Comparison of ENCODE assay signal across 1 cellular context in the genomic region with DNA sequence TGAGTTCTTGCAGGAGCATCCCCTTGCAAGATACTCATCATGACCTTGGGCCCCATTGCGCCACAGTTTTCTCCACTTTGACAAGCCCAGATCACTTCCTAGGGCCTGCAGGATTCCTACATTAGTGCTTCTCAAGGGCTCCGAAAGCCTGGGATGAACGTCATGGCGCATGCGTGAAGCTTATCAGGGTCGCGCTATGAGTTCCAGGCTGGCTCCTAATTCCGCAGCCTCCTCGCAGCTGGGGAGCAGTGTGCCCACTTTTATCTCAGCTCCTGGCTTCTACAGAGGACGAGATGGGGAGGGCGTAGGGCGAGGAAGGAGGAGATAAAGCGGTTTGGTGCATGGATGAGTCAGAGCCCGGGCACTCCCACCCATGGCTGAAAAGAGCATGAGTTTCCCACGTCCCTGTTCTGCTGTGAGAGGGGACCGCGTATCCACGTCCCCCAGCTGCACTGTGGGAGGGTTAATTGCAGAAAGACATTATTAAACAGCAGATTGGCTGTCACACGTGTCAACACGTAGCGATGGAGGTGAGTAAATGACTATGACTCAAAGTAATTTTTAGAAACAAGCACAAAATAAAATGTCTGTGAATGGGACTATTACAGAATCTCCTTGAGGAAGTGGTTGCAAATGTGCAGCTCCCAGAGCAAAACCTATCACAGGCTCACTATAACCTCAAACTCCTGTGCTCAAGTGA.
TF ChIP-seq lines count a peak whose summit lies in the region.

No MANE protein-coding gene starts in this region.

TF ChIP-seq in HCT116, 20 proteins besides CTCF, POLR2A, EP300 and RAD21 (continued from another document):
- no peak for TF ChIP-seq REST (IDR thresholded peaks at IDR 0.05; ENCODE audit: low read depth)
- no peak for TF ChIP-seq EZH2phosphoT487 (IDR thresholded peaks at IDR 0.05; ENCODE audit: borderline replicate concordance)
- TF ChIP-seq SIN3A (IDR thresholded peaks at IDR 0.05; ENCODE audit: low read depth), result no peak
- no peak for TF ChIP-seq ZNF274 (IDR thresholded peaks at IDR 0.05; ENCODE audit: low read depth, low read length)
- no peak for TF ChIP-seq TCF7L2 (IDR thresholded peaks at IDR 0.05; ENCODE audit: borderline replicate concordance, extremely low read depth, insufficient read depth, insufficient read length)
- TF ChIP-seq, protein P1, sequence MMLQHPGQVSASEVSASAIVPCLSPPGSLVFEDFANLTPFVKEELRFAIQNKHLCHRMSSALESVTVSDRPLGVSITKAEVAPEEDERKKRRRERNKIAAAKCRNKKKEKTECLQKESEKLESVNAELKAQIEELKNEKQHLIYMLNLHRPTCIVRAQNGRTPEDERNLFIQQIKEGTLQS (IDR thresholded peaks at IDR 0.05), result no peak
- no peak for TF ChIP-seq CBX3 (IDR thresholded peaks at IDR 0.05; ENCODE audit: low read depth)
- no peak for TF ChIP-seq EGR1 (IDR thresholded peaks at IDR 0.05; ENCODE audit: low read depth)
- TF ChIP-seq ELF1 (IDR thresholded peaks at IDR 0.05; ENCODE audit: borderline replicate concordance, low read depth), result no peak
